7 cellular contexts compared by ENCODE assay signal in the genomic region with DNA sequence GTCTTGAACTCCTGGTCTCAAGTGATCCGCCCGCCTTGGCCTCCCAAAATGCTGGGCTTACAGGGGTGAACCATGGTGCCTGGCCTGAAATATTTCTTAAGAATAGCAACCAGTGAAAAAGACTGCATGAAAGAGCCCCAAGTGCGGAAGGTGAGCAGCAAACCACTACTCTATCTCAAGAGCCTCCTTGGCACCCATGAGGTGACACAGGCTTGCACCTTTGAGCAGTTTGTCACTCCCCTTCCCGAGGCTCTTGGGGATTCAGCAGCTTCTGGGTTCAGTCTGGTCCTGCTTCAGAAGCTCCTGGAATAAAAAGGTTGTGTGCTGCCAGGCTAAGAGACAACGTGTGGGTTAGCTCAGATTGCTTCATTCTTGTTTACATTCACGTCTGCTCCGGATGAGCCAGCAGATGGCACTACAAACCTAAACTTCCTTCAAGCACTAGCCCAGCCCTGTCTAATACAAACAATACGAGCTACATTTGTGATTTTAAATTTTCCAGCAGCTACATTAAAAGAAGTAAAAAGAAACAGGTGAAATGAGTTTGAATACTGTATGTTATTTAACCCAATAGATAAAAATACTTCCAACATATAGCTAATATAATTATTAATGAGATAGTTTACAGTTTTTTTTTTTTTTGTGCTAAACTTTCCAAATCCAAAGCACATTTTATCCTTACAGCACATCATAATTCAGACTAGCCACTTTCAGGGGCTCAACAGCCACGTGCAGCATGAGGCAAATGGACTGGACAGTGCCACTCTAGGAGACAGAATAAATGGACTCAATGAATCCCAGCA. TPM values are rescaled to one million over a fixed set of nuclear protein-coding genes. Genes with fewer than 3 reads are reported as not detected.
DNase-seq lines count a peak whose midpoint lies in the region; ATAC-seq and TF ChIP-seq lines count a peak whose summit lies in the region.

No MANE protein-coding gene starts in this region.

- peaks cover 18% of the 10 kb centered on the region for H3K4me1 Mint-ChIP-seq in brain

- TF ChIP-seq CTCF in GM12875 (IDR thresholded peaks at IDR 0.05; ENCODE audit: borderline replicate concordance, insufficient read depth, low read depth, low read length) (peak; percentile 63; the same call in 1 of the 2 replicates), brain (conservative IDR thresholded peaks at IDR 0.05) (peak; percentile 83 to 84)

- peak overlapping the region; percentile 38 to 76 (median 50) for H3K27ac Mint-ChIP-seq in brain

- peak; percentile 89 for DNase-seq in NCI-H2107 treated with DMSO at 0.1 percent for 48 hours (lab: John Stamatoyannopoulos, UW; ENCODE audit: unreplicated experiment)
- DNase-seq in UCSD-AML1 (lab: John Stamatoyannopoulos, UW; ENCODE audit: unreplicated experiment): peak; percentile 42
- peak; percentile 79 for DNase-seq in iPS-NIHi11 (ENCODE audit: low spot score)
- peak; percentile 27 for DNase-seq in stimulated activated CD4-positive, alpha-beta T cell treated with anti-CD3 and anti-CD28 coated beads, Interleukin-15, amount 100 ng/mL, for 1 hour (ENCODE audit: low read depth in 1 of 2, low spot score in 1 of 2)

- peaks cover 5% of the 10 kb centered on the region for H3K27me3 Mint-ChIP-seq in brain

- no peak overlapping the region for H3K4me3 ChIP-seq in GM12875 (ENCODE audit: low read depth, low read length)

- peaks cover 23% of the 10 kb centered on the region for H3K36me3 Mint-ChIP-seq in brain

- peak; percentile 92 for ATAC-seq in HG02870 (IDR thresholded peaks at IDR 0.05; ENCODE audit: unreplicated experiment)

- peak overlapping the region in 1 of 5 experiments; percentile 47 for H3K4me3 Mint-ChIP-seq in brain

- H3K9me3 Mint-ChIP-seq in brain: no peaks in the 10 kb centered on the region

RNA-seq across cellular contexts. Expression of a gene that starts 46.2 kb away (rescaled TPM):
- polyA plus RNA-seq in brain (ENCODE audit: insufficient read depth, low read depth, low replicate concordance): not detected

Comparison
In these comparisons a context has a peak if more than half of its experiments do, and no peak if none do; other contexts are left out.
1. DNase-seq: peak in every context shown above with its lines; median percentile 89 in NCI-H2107 treated with DMSO at 0.1 percent for 48 hours; 79 in iPS-NIHi11; 42 in UCSD-AML1; 27 in stimulated activated CD4-positive, alpha-beta T cell treated with anti-CD3 and anti-CD28 coated beads, Interleukin-15, amount 100 ng/mL, for 1 hour.